In the genomic region with DNA sequence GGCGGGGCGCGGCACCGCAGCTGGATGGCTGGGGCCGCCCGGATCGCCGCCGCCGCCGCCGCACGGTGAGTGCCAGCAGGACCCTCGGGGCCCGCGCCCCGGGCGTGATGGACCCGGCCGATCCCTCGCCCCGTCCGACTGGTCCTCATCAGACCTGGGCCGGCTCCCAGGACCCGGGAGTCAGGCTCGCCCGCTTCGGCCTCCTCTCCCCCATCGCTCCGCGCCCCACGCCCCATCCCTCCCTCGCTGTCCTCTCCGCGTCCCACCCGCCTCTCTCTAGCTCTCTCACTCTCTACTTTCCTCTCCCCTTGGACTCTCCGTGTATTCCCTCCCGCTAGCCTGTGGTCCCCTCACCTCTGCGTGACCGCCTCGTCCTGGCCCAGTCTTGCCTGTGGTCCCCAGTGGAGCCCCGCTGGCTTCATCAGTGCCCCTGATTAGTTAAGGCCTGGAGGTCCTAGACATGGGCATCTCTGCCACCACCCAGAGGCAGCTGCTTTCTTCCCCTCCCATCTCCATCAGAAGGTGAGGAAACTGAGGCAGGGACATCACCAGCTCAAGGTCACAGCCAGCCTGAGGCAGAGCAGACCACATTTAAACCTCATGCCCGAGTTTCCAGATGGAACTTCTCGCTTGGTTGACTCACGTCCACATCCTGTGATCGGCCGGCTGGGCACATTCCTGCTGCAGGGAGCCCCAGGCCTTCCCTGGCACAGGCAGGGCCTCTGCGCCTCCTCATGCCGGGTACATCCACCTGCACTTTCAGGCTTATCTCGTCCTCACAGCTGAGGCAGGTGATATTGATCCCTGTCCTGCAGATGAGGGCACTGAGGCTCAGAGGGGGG, we compare ENCODE assay signal across 8 cellular contexts. TPM values are rescaled to one million over a fixed set of nuclear protein-coding genes. Genes with fewer than 3 reads are reported as not detected.
A peak's percentile ranks its signal among the peaks of the same experiment; 100 is the strongest.
DNase-seq lines count a peak whose midpoint lies in the region; ATAC-seq, FAIRE-seq and TF ChIP-seq lines count a peak whose summit lies in the region.

No MANE protein-coding gene starts in this region.

- H3K27me3 ChIP-seq in bronchial epithelial cell (ENCODE audit: control insufficient read depth, insufficient read depth, low read length) (no peaks in the 10 kb centered on the region), stomach smooth muscle (ENCODE audit: control insufficient read depth in 1 of 2, insufficient read depth in 2 of 2, low read length in 2 of 2) (no peaks in the 10 kb centered on the region)

- H3K4me1 ChIP-seq in stomach smooth muscle (ENCODE audit: control insufficient read depth, insufficient read depth, low read length) = peaks cover 38% of the 10 kb centered on the region

- peaks cover 19% of the 10 kb centered on the region for H3K4me1 Mint-ChIP-seq in activated T-cell treated with anti-CD3 and anti-CD28 coated beads, Interleukin-2, amount 50 U/mL, for 4 hours (ENCODE audit: low read depth)

- no peaks in the 10 kb centered on the region for H3K9me3 ChIP-seq in stomach smooth muscle (ENCODE audit: control insufficient read depth in 2 of 2, low read length in 2 of 2)

- peak overlapping the region; percentile 90 for H3K27ac ChIP-seq in stomach smooth muscle (ENCODE audit: low read length)

- TF ChIP-seq CTCF in bronchial epithelial cell (IDR thresholded peaks at IDR 0.05; ENCODE audit: insufficient read depth, low read length, severe bottlenecking) = no peak

- ATAC-seq in activated T-cell treated with anti-CD3 and anti-CD28 coated beads, Interleukin-2, amount 50 U/mL, for 4 hours = no peak

- H3K36me3 ChIP-seq in bronchial epithelial cell (ENCODE audit: control insufficient read depth, insufficient read depth, low read length) (peaks cover 19% of the 10 kb centered on the region), stomach smooth muscle (ENCODE audit: control insufficient read depth in 2 of 2, insufficient read depth in 2 of 2, low read length in 2 of 2) (peaks cover 4 to 15% of the 10 kb centered on the region in 2 donors)

- peak overlapping the region; percentile 64 for H3K4me3 ChIP-seq in bronchial epithelial cell (ENCODE audit: low read depth, low read length)
- peak overlapping the region; percentile 92 to 96 for H3K4me3 ChIP-seq in stomach smooth muscle (ENCODE audit: low read length in 2 of 2)

- no peaks in the 10 kb centered on the region for H3K9me3 Mint-ChIP-seq in activated T-cell treated with anti-CD3 and anti-CD28 coated beads, Interleukin-2, amount 50 U/mL, for 4 hours

- H3K4me3 Mint-ChIP-seq in activated T-cell treated with anti-CD3 and anti-CD28 coated beads, Interleukin-2, amount 50 U/mL, for 4 hours = peak overlapping the region; percentile 91

- H3K9ac ChIP-seq in stomach smooth muscle (ENCODE audit: low read length in 2 of 2) = peak overlapping the region; percentile 92 to 99

- FAIRE-seq in bronchial epithelial cell (lab: Jason Lieb, UNC) = no peak
- FAIRE-seq in frontal cortex (lab: Jason Lieb, UNC) = no peak

- H3K36me3 Mint-ChIP-seq in activated T-cell treated with anti-CD3 and anti-CD28 coated beads, Interleukin-2, amount 50 U/mL, for 4 hours (ENCODE audit: insufficient read depth) = peaks cover 2% of the 10 kb centered on the region

- no peaks in the 10 kb centered on the region for H3K27me3 Mint-ChIP-seq in activated T-cell treated with anti-CD3 and anti-CD28 coated beads, Interleukin-2, amount 50 U/mL, for 4 hours (ENCODE audit: low read depth)

- DNase-seq in activated T-cell treated with anti-CD3 and anti-CD28 coated beads, Interleukin-2, amount 50 U/mL, for 4 hours = no peak
- DNase-seq in activated T-cell treated with anti-CD3 and anti-CD28 coated beads, Interleukin-2, amount 50 U/mL, for 48 hours = no peak
- peak; percentile 67 for DNase-seq in NCI-H146 (lab: John Stamatoyannopoulos, UW)
- DNase-seq in bronchial epithelial cell (ENCODE audit: low read depth) = peak; percentile 76
- peak; percentile 89 for DNase-seq in kidney tubule cell (ENCODE audit: low spot score)
- no peak for DNase-seq in frontal cortex (ENCODE audit: low spot score in 2 of 2)
- no peak for DNase-seq in DMS114 treated with DMSO at 0.1 percent for 48 hours (lab: John Stamatoyannopoulos, UW; ENCODE audit: unreplicated experiment)

RNA-seq across cellular contexts. Expression of a gene that starts 0.4 kb away (rescaled TPM):
- total RNA-seq in activated T-cell treated with anti-CD3 and anti-CD28 coated beads, Interleukin-2, amount 50 U/mL, for 4 hours = 10 to 100 TPM; 18.7 to 20.8 (median 19.5) TPM
- total RNA-seq in bronchial epithelial cell (12.3 and 18.2 TPM in 2 replicates), frontal cortex (8.6 TPM)

RNA-seq across cellular contexts. Expression of a gene that starts 17.4 kb away (rescaled TPM):
- total RNA-seq in activated T-cell treated with anti-CD3 and anti-CD28 coated beads, Interleukin-2, amount 50 U/mL, for 4 hours = 100 to 1,000 TPM; 275 to 300 (median 299) TPM
- 141 and 143 TPM in 2 replicates for total RNA-seq in bronchial epithelial cell
- 104 TPM for total RNA-seq in frontal cortex

RNA-seq across cellular contexts. Expression of a gene that starts 30.5 kb away (rescaled TPM):
- total RNA-seq in activated T-cell treated with anti-CD3 and anti-CD28 coated beads, Interleukin-2, amount 50 U/mL, for 4 hours = 1 to 10 TPM in 2 of 3 donors, under 1 TPM in 1; 0.74 to 2.3 (median 1.1) TPM
- total RNA-seq in bronchial epithelial cell (not detected in 2 replicates), frontal cortex (1.2 TPM)

RNA-seq across cellular contexts. Expression of a gene that starts 40.1 kb away (rescaled TPM):
- total RNA-seq in activated T-cell treated with anti-CD3 and anti-CD28 coated beads, Interleukin-2, amount 50 U/mL, for 4 hours = under 1 TPM; 0.46 to 0.53 (median 0.52) TPM
- total RNA-seq in bronchial epithelial cell (0.26 and 0.64 TPM in 2 replicates), frontal cortex (not detected)

RNA-seq across cellular contexts. Expression of a gene that starts 56.3 kb away (rescaled TPM):
- not detected for total RNA-seq in activated T-cell treated with anti-CD3 and anti-CD28 coated beads, Interleukin-2, amount 50 U/mL, for 4 hours
- under 0.01 TPM in 1 of 2 replicates, not detected in the other for total RNA-seq in bronchial epithelial cell
- total RNA-seq in frontal cortex = not detected

Comparison
In these comparisons a context has a peak if more than half of its experiments do, and no peak if none do; other contexts are left out.
1. DNase-seq: peak in NCI-H146 (single experiment), bronchial epithelial cell (single experiment) and kidney tubule cell (single experiment); none in activated T-cell treated with anti-CD3 and anti-CD28 coated beads, Interleukin-2, amount 50 U/mL, for 4 hours (single experiment), activated T-cell treated with anti-CD3 and anti-CD28 coated beads, Interleukin-2, amount 50 U/mL, for 48 hours (0 of 2), frontal cortex (0 of 2) and DMS114 treated with DMSO at 0.1 percent for 48 hours (single experiment).